ENCODE assay signal across 8 cellular contexts in genomic region chr19:12946092-12946845, GRCh38. TPM values are rescaled to one million over a fixed set of nuclear protein-coding genes. Genes with fewer than 3 reads are reported as not detected.
DNase-seq lines count a peak whose midpoint lies in the region; ATAC-seq, FAIRE-seq and TF ChIP-seq lines count a peak whose summit lies in the region.

No MANE protein-coding gene starts in this region.

- H3K4me3 ChIP-seq in A549: peak overlapping the region; percentile 95
- H3K4me3 ChIP-seq in epithelial cell of esophagus (ENCODE audit: low read length): peak overlapping the region; percentile 80
- peak overlapping the region; percentile 53 for H3K4me3 ChIP-seq in mucosa of stomach (ENCODE audit: low read length)
- peak overlapping the region; percentile 96 for H3K4me3 ChIP-seq in suprapubic skin

- in situ Hi-C loops in GM13976 (cut with MboI; ENCODE audit: low sequenced_read_pairs, unreplicated experiment): no loop called here

- TF ChIP-seq POLR2A in A549 (IDR thresholded peaks at IDR 0.05; ENCODE audit: low read length) (no peak), suprapubic skin (IDR thresholded peaks at IDR 0.05) (no peak)

- peak overlapping the region; percentile 98 to 100 for H3K27ac ChIP-seq in A549
- H3K27ac ChIP-seq in suprapubic skin: peak overlapping the region; percentile 99

- H3K27me3 ChIP-seq in mucosa of stomach (ENCODE audit: control insufficient read depth, insufficient read depth, low read length): no peaks in the 10 kb centered on the region
- no peaks in the 10 kb centered on the region for H3K27me3 ChIP-seq in suprapubic skin

- TF ChIP-seq RAD21 in A549 (conservative IDR thresholded peaks at IDR 0.05 in 1 of 2, IDR thresholded peaks at IDR 0.05 in 1 of 2): no peak

- H3K36me3 ChIP-seq in mucosa of stomach (ENCODE audit: control insufficient read depth, insufficient read depth, low read length) (peaks cover 28% of the 10 kb centered on the region), suprapubic skin (peaks cover 68% of the 10 kb centered on the region)

- TF ChIP-seq CTCF in A549 (IDR thresholded peaks at IDR 0.05) (no peak), GM13976 (IDR thresholded peaks at IDR 0.05; ENCODE audit: borderline replicate concordance, control extremely low read depth, extremely low read depth, insufficient read depth, missing control alignments) (no peak), epithelial cell of esophagus (IDR thresholded peaks at IDR 0.05; ENCODE audit: insufficient read depth, low read depth, low read length, missing control alignments) (no peak), suprapubic skin (IDR thresholded peaks at IDR 0.05) (no peak)

- peak; percentile 68 to 85 for ATAC-seq in A549
- ATAC-seq in HG02943 (IDR thresholded peaks at IDR 0.05; ENCODE audit: low read depth, unreplicated experiment): peak; percentile 28

- H3K4me2 ChIP-seq in A549: peak overlapping the region; percentile 97

- H3K9ac ChIP-seq in mucosa of stomach (ENCODE audit: low read length): peak overlapping the region; percentile 69

- no peak for TF ChIP-seq EP300 in A549 (IDR thresholded peaks at IDR 0.05)
- TF ChIP-seq EP300 in suprapubic skin (IDR thresholded peaks at IDR 0.05): no peak

- 3% methylated on average over 23 of the region's 41 CpGs for WGBS in A549 (ENCODE audit: missing lambda C conversion rate)
- WGBS in suprapubic skin: 8% methylated on average over 13 of the region's 41 CpGs

- no peak for FAIRE-seq in A549 (lab: Jason Lieb, UNC)

- CTCF ChIA-PET in A549 (lab: Yijun Ruan, JAX): interaction anchor here (2.7 kb wide), 1 partner anchor 19 kb away, joined by 10 read pairs; no protein-coding TSS in a partner anchor

- no peaks in the 10 kb centered on the region for H3K9me3 ChIP-seq in A549
- H3K9me3 ChIP-seq in mucosa of stomach (ENCODE audit: control insufficient read depth, low read length): no peaks in the 10 kb centered on the region
- H3K9me3 ChIP-seq in suprapubic skin: no peaks in the 10 kb centered on the region

- DNase-seq in A549 (ENCODE audit: low read depth in 1 of 2, low spot score in 1 of 2) (peak in 1 of 2 experiments; percentile 67), GM13976 (ENCODE audit: low spot score) (peak; percentile 74), NCI-H2227 treated with DMSO at 0.1 percent for 48 hours (lab: John Stamatoyannopoulos, UW) (peak; percentile 38), epithelial cell of esophagus (ENCODE audit: low read depth) (peak; percentile 84), suprapubic skin (ENCODE audit: low spot score in 2 of 2) (no peak)
- DNase-seq in activated CD8-positive, alpha-beta memory T cell treated with anti-CD3 and anti-CD28 coated beads for 24 hours: peak; percentile 85

- POLR2A ChIA-PET in A549 (lab: Yijun Ruan, JAX): interaction anchor here (0.6 to 0.9 kb wide), 2 partner anchors 8 to 10 kb away, joined by 3 read pairs; partner anchors contain the start of gene CALR

- peaks cover 13% of the 10 kb centered on the region; the same call in 2 of the 3 replicates for H3K4me1 ChIP-seq in A549
- H3K4me1 ChIP-seq in mucosa of stomach (ENCODE audit: control insufficient read depth, insufficient read depth, low read length): peaks cover 32% of the 10 kb centered on the region
- peaks cover 39% of the 10 kb centered on the region for H3K4me1 ChIP-seq in suprapubic skin

TF ChIP-seq in A549, 52 proteins besides CTCF, POLR2A, EP300 and RAD21:
- TF ChIP-seq NR3C1 (IDR thresholded peaks at IDR 0.05): no peak
- no peak for TF ChIP-seq BHLHE40 (IDR thresholded peaks at IDR 0.05; ENCODE audit: low read depth, low read length)
- TF ChIP-seq CHD2 (IDR thresholded peaks at IDR 0.05; ENCODE audit: low read length, partially characterized antibody): peak; percentile 81
- TF ChIP-seq RCOR1 (IDR thresholded peaks at IDR 0.05; ENCODE audit: low read depth, low read length): no peak
- no peak for TF ChIP-seq HOXA7 (CRISPR knock-in tag; IDR thresholded peaks at IDR 0.05)
- TF ChIP-seq ZC3H11A (IDR thresholded peaks at IDR 0.05): no peak
- TF ChIP-seq HES2 (IDR thresholded peaks at IDR 0.05): no peak
- TF ChIP-seq MAZ (IDR thresholded peaks at IDR 0.05; ENCODE audit: borderline replicate concordance, low read depth, low read length): no peak
- peak; percentile 77 for TF ChIP-seq REST (IDR thresholded peaks at IDR 0.05)

RNA-seq across cellular contexts. Expression of gene RAD23A, which starts 0.6 kb away (rescaled TPM):
- 46.4 and 56.2 TPM in 2 replicates for polyA plus RNA-seq in A549 (2011; rRNA removed)
- 105 and 107 TPM in 2 replicates for polyA plus RNA-seq in A549 (2012; cell fraction: cytosol; rRNA removed)
- polyA plus RNA-seq in A549 (2012; cell fraction: nucleus; rRNA removed): 125 and 132 TPM in 2 replicates
- 68.6 to 71.6 TPM (median 71.1 TPM) in 3 replicates for polyA plus RNA-seq in A549 (2017; fragmentation: RNase III; extraction: RNeasy Plus Mini Kit Qiagen cat#74134 plus additional on column Dnase treatment)
- 39.3 and 68.6 TPM in 2 replicates for polyA minus RNA-seq in A549 (2011; rRNA and poly(A)+ RNA removed)
- 100 to 1,000 TPM in 3 of 4 donors, 10 to 100 TPM in 1; 95.4 to 120 (median 109) TPM for total RNA-seq in suprapubic skin

RNA-seq across cellular contexts. Expression of gene CALR, which starts 7.9 kb away (rescaled TPM):
- polyA plus RNA-seq in A549 (2011; rRNA removed) (356 and 419 TPM in 2 replicates), A549 (2017; fragmentation: RNase III; extraction: RNeasy Plus Mini Kit Qiagen cat#74134 plus additional on column Dnase treatment) (484 to 507 TPM (median 494 TPM) in 3 replicates)
- 378 and 414 TPM in 2 replicates for polyA plus RNA-seq in A549 (2012; cell fraction: cytosol; rRNA removed)
- 343 and 404 TPM in 2 replicates for polyA plus RNA-seq in A549 (2012; cell fraction: nucleus; rRNA removed)
- 427 and 530 TPM in 2 replicates for polyA minus RNA-seq in A549 (2011; rRNA and poly(A)+ RNA removed)
- total RNA-seq in suprapubic skin: 100 to 1,000 TPM; 131 to 285 (median 237) TPM

RNA-seq across cellular contexts. Expression of gene GADD45GIP1, which starts 10.8 kb away (rescaled TPM):
- 18.3 and 26.4 TPM in 2 replicates for polyA plus RNA-seq in A549 (2011; rRNA removed)
- polyA plus RNA-seq in A549 (2012; cell fraction: cytosol; rRNA removed): 74.9 and 82.7 TPM in 2 replicates
- 37.7 and 45.3 TPM in 2 replicates for polyA plus RNA-seq in A549 (2012; cell fraction: nucleus; rRNA removed)
- 30.7 to 31.9 TPM (median 31.1 TPM) in 3 replicates for polyA plus RNA-seq in A549 (2017; fragmentation: RNase III; extraction: RNeasy Plus Mini Kit Qiagen cat#74134 plus additional on column Dnase treatment)
- 3.5 and 3.8 TPM in 2 replicates for polyA minus RNA-seq in A549 (2011; rRNA and poly(A)+ RNA removed)
- total RNA-seq in suprapubic skin: 10 to 100 TPM; 20.4 to 31.0 (median 24.8) TPM

RNA-seq across cellular contexts. Expression of gene FARSA, which starts 12.8 kb away (rescaled TPM):
- polyA plus RNA-seq in A549 (2011; rRNA removed) (18.1 and 20.1 TPM in 2 replicates), A549 (2017; fragmentation: RNase III; extraction: RNeasy Plus Mini Kit Qiagen cat#74134 plus additional on column Dnase treatment) (57.4 to 62.2 TPM (median 58.7 TPM) in 3 replicates)
- polyA plus RNA-seq in A549 (2012; cell fraction: cytosol; rRNA removed): 98.1 and 105 TPM in 2 replicates
- polyA plus RNA-seq in A549 (2012; cell fraction: nucleus; rRNA removed): 128 and 154 TPM in 2 replicates
- 26.2 and 37.2 TPM in 2 replicates for polyA minus RNA-seq in A549 (2011; rRNA and poly(A)+ RNA removed)
- 10 to 100 TPM; 49.0 to 60.6 (median 50.9) TPM for total RNA-seq in suprapubic skin

RNA-seq across cellular contexts. Expression of gene DAND5, which starts 23.1 kb away (rescaled TPM):
- polyA plus RNA-seq in A549 (2011; rRNA removed) (0.12 and 0.16 TPM in 2 replicates), A549 (2017; fragmentation: RNase III; extraction: RNeasy Plus Mini Kit Qiagen cat#74134 plus additional on column Dnase treatment) (0.12 to 0.21 TPM (median 0.14 TPM) in 3 replicates)
- 0.16 and 0.19 TPM in 2 replicates for polyA plus RNA-seq in A549 (2012; cell fraction: cytosol; rRNA removed)
- polyA plus RNA-seq in A549 (2012; cell fraction: nucleus; rRNA removed): 0.35 and 0.54 TPM in 2 replicates
- 0.08 TPM in 1 of 2 replicates, not detected in the other for polyA minus RNA-seq in A549 (2011; rRNA and poly(A)+ RNA removed)
- total RNA-seq in suprapubic skin: not detected

Comparison
In these comparisons a context has a peak if more than half of its experiments do, and no peak if none do; other contexts are left out.
1. DNase-seq: peak in GM13976 (single experiment), NCI-H2227 treated with DMSO at 0.1 percent for 48 hours (single experiment), activated CD8-positive, alpha-beta memory T cell treated with anti-CD3 and anti-CD28 coated beads for 24 hours (single experiment) and epithelial cell of esophagus (single experiment); none in suprapubic skin (0 of 2).
2. Peak in every context shown above with its lines, with median percentiles within 50 percentile points of each other: H3K4me3 ChIP-seq.